ENCODE assay signal across 1 cellular context in the genomic region with DNA sequence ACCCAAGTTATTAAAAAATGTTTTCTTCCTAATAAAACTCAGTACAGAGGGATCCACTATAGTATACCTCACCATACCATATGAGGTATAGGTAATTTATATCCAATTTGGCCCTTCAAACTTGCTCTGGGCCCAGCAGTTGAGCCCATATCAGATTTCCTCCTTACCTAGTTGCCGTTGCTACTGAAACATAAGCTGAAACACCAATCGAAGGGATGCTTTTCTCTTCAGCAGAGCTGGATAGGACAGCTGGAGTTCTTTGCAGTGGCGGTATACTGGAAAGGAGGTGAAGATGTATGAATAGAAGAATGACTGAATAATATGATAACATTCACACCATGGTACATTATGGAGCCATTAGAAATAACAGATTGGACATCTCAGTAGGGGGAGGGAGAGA.
A peak's percentile ranks its signal among the peaks of the same experiment; 100 is the strongest.
TF ChIP-seq lines count a peak whose summit lies in the region.

No MANE protein-coding gene starts in this region.

TF ChIP-seq in HEK293, 187 proteins besides CTCF, POLR2A, EP300 and RAD21 (continued from another document):
- TF ChIP-seq, protein P1, sequence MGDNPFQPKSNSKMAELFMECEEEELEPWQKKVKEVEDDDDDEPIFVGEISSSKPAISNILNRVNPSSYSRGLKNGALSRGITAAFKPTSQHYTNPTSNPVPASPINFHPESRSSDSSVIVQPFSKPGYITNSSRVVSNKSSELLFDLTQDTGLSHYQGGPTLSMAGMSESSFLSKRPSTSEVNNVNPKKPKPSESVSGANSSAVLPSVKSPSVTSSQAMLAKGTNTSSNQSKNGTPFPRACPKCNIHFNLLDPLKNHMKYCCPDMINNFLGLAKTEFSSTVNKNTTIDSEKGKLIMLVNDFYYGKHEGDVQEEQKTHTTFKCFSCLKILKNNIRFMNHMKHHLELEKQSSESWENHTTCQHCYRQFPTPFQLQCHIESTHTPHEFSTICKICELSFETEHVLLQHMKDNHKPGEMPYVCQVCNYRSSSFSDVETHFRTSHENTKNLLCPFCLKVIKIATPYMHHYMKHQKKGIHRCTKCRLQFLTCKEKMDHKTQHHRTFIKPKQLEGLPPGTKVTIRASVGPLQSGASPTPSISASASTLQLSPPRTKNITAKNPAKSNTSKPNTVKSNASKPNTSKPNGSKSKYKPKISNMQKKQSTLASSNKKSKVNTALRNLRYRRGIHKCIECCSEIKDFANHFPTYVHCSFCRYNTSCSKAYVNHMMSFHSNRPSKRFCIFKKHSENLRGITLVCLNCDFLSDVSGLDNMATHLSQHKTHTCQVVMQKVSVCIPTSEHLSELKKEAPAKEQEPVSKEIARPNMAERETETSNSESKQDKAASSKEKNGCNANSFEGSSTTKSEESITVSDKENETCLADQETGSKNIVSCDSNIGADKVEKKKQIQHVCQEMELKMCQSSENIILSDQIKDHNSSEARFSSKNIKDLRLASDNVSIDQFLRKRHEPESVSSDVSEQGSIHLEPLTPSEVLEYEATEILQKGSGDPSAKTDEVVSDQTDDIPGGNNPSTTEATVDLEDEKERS (tag by site-specific recombination; IDR thresholded peaks at IDR 0.05), result no peak
- TF ChIP-seq, protein P2, sequence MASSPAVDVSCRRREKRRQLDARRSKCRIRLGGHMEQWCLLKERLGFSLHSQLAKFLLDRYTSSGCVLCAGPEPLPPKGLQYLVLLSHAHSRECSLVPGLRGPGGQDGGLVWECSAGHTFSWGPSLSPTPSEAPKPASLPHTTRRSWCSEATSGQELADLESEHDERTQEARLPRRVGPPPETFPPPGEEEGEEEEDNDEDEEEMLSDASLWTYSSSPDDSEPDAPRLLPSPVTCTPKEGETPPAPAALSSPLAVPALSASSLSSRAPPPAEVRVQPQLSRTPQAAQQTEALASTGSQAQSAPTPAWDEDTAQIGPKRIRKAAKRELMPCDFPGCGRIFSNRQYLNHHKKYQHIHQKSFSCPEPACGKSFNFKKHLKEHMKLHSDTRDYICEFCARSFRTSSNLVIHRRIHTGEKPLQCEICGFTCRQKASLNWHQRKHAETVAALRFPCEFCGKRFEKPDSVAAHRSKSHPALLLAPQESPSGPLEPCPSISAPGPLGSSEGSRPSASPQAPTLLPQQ (tag by site-specific recombination; IDR thresholded peaks at IDR 0.05), result peak; percentile 74
- TF ChIP-seq, protein P3, sequence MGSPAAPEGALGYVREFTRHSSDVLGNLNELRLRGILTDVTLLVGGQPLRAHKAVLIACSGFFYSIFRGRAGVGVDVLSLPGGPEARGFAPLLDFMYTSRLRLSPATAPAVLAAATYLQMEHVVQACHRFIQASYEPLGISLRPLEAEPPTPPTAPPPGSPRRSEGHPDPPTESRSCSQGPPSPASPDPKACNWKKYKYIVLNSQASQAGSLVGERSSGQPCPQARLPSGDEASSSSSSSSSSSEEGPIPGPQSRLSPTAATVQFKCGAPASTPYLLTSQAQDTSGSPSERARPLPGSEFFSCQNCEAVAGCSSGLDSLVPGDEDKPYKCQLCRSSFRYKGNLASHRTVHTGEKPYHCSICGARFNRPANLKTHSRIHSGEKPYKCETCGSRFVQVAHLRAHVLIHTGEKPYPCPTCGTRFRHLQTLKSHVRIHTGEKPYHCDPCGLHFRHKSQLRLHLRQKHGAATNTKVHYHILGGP (tag by site-specific recombination; IDR thresholded peaks at IDR 0.05), result no peak
- TF ChIP-seq ZFP69B (tag by site-specific recombination; IDR thresholded peaks at IDR 0.05), result peak; percentile 69; the same call in 1 of the 2 replicates
- 0 out of 2 replicates have a peak, but pooled peaks have one; percentile 16 for TF ChIP-seq ZBTB17 (tag by site-specific recombination; IDR thresholded peaks at IDR 0.05)
- TF ChIP-seq OSR2 (tag by site-specific recombination; IDR thresholded peaks at IDR 0.05), result peak; percentile 73
- TF ChIP-seq, protein P4, sequence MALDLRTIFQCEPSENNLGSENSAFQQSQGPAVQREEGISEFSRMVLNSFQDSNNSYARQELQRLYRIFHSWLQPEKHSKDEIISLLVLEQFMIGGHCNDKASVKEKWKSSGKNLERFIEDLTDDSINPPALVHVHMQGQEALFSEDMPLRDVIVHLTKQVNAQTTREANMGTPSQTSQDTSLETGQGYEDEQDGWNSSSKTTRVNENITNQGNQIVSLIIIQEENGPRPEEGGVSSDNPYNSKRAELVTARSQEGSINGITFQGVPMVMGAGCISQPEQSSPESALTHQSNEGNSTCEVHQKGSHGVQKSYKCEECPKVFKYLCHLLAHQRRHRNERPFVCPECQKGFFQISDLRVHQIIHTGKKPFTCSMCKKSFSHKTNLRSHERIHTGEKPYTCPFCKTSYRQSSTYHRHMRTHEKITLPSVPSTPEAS (tag by site-specific recombination; IDR thresholded peaks at IDR 0.05), result no peak
- TF ChIP-seq, protein P5, sequence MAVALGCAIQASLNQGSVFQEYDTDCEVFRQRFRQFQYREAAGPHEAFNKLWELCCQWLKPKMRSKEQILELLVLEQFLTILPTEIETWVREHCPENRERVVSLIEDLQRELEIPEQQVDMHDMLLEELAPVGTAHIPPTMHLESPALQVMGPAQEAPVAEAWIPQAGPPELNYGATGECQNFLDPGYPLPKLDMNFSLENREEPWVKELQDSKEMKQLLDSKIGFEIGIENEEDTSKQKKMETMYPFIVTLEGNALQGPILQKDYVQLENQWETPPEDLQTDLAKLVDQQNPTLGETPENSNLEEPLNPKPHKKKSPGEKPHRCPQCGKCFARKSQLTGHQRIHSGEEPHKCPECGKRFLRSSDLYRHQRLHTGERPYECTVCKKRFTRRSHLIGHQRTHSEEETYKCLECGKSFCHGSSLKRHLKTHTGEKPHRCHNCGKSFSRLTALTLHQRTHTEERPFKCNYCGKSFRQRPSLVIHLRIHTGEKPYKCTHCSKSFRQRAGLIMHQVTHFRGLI (tag by site-specific recombination; IDR thresholded peaks at IDR 0.05), result no peak
- TF ChIP-seq ZBTB20 (tag by site-specific recombination; IDR thresholded peaks at IDR 0.05), result no peak
- 0 out of 2 replicates have a peak, but pooled peaks have one; percentile 25 for TF ChIP-seq ZNF341 (tag by site-specific recombination; IDR thresholded peaks at IDR 0.05; ENCODE audit: low read depth)
- TF ChIP-seq ZBTB8A (tag by site-specific recombination; IDR thresholded peaks at IDR 0.05), result peak; percentile 38; the same call in 1 of the 2 replicates
- peak; percentile 69; the same call in 1 of the 2 replicates for TF ChIP-seq MZF1 (tag by site-specific recombination; IDR thresholded peaks at IDR 0.05; ENCODE audit: borderline replicate concordance)
- no peak for TF ChIP-seq ZNF19 (tag by site-specific recombination; IDR thresholded peaks at IDR 0.05; ENCODE audit: low read depth)
TF ChIP-seq in HEK293: peak in this region for 8.
